Comparison of ENCODE assay signal across 19 cellular contexts in the genomic region with DNA sequence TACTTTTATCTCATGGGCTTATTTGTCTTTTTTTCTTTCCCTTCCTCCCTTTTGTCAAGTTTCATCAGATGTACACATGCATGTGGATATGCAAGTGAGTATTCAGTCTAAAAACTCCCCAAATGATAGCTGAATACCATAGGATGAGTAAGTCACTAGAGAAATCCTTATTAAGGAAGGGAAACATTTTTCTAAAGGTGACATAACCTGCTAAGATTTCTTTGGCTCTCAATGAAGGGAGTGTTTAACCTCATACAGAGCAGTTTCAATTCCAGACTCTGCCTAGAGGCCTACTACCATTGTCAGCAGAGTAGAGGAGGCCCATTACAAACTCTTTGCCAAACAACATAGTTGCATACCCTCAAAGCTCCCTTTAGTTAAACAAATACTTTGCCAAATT.
DNase-seq lines count a peak whose midpoint lies in the region; ATAC-seq, FAIRE-seq and TF ChIP-seq lines count a peak whose summit lies in the region.
"Had no signal": no experiment of that assay in that cellular context is flagged by ENCODE, and none has a peak within 500 bp of the region (broad histone marks: within the 10 kb centered on the region; RNA-seq: fewer than 3 reads in every experiment).

No MANE protein-coding gene starts in this region.

- no peak for FAIRE-seq in HepG2 (lab: Jason Lieb, UNC)
- FAIRE-seq: pancreas had no signal

- CTCF ChIA-PET in HepG2 (lab: Yijun Ruan, JAX; ENCODE audit: low intra/inter-chr PET ratio, low total read pairs) = no interaction called here

- in situ Hi-C loops in HepG2 (cut with HindIII; ENCODE audit: extremely low pct_ligation_motif_present, low pct_unique_long_range_greater_than_20kb) = no loop called here

- H3K4me2 ChIP-seq in HepG2 (ENCODE audit: low read depth, low read length) = peak overlapping the region; percentile 91; the same call in 1 of the 2 replicates

- H2AFZ ChIP-seq in HepG2 (ENCODE audit: low read length) = no peak overlapping the region

- H3K9ac ChIP-seq in HepG2 (ENCODE audit: insufficient read depth, low read depth, low read length) = no peak overlapping the region

- no peaks in the 10 kb centered on the region; the same call in 1 of the 2 replicates for H4K20me1 ChIP-seq in HepG2 (ENCODE audit: insufficient read depth, low read length)

- no peak for TF ChIP-seq POLR2A in HepG2 (IDR thresholded peaks at IDR 0.05; ENCODE audit: insufficient read depth in 1 of 2, low read depth in 2 of 2, low read length in 2 of 2)
- TF ChIP-seq POLR2A in right lobe of liver (IDR thresholded peaks at IDR 0.05) = no peak
- TF ChIP-seq POLR2A in breast epithelium (IDR thresholded peaks at IDR 0.05) = no peak

- TF ChIP-seq RAD21 in HepG2 (CRISPR knock-in tag; IDR thresholded peaks at IDR 0.05) = no peak

- H3K4me1 ChIP-seq in HepG2 (ENCODE audit: insufficient read depth, low read length) = peaks cover 83% of the 10 kb centered on the region
- H3K4me1 ChIP-seq in right lobe of liver = peaks cover 0 to 6% (median 0%) of the 10 kb centered on the region in 4 donors
- H3K4me1 ChIP-seq in breast epithelium = peaks cover 0 to 6% of the 10 kb centered on the region in 2 donors

- H3K79me2 ChIP-seq in HepG2 (ENCODE audit: insufficient read depth, low read length) = peaks cover 92% of the 10 kb centered on the region

- no peak for TF ChIP-seq CTCF in HepG2 (CRISPR knock-in tag; IDR thresholded peaks at IDR 0.05)
- no peak for TF ChIP-seq CTCF in right lobe of liver (IDR thresholded peaks at IDR 0.05)
- TF ChIP-seq CTCF in breast epithelium (IDR thresholded peaks at IDR 0.05) = no peak

- H3K9me3 ChIP-seq in HepG2 (ENCODE audit: low read length) = no peaks in the 10 kb centered on the region
- no peaks in the 10 kb centered on the region for H3K9me3 ChIP-seq in right lobe of liver
- H3K9me3 ChIP-seq in breast epithelium = no peaks in the 10 kb centered on the region
- H3K9me3 ChIP-seq: mucosa of descending colon, pancreas had no signal

- H3K4me3 ChIP-seq in HepG2 (replicated peaks in 1 of 3; ENCODE audit: insufficient read depth in 1 of 3, low read depth in 2 of 3, low read length in 3 of 3) = no peak overlapping the region
- no peak overlapping the region for H3K4me3 ChIP-seq in right lobe of liver
- no peak overlapping the region for H3K4me3 ChIP-seq in breast epithelium
- H3K4me3 ChIP-seq: mucosa of descending colon, pancreas had no signal

- intact Hi-C loops in HepG2 (cut with micrococcal nuclease; ENCODE audit: unreplicated experiment) = no loop called here
- intact Hi-C loops in right lobe of liver (cut with DNase I) = no loop called here
- intact Hi-C loops in breast epithelium (cut with DNase I; ENCODE audit: low total_unique reads) = no loop called here

- H3K36me3 ChIP-seq in HepG2 (replicated peaks in 1 of 2; ENCODE audit: control insufficient read depth in 1 of 2, insufficient read depth in 2 of 2, low read length in 2 of 2) (peaks cover 3 to 18% of the 10 kb centered on the region in 2 experiments; a peak in 4 of 5 replicates), right lobe of liver (no peaks in the 10 kb centered on the region), breast epithelium (no peaks in the 10 kb centered on the region)
- H3K36me3 ChIP-seq: pancreas had no signal

- POLR2A ChIA-PET in HepG2 (lab: Yijun Ruan, JAX) = interaction anchor here (0.7 to 1.2 kb wide), 2 partner anchors 22 to 194 kb away, joined by 3 read pairs; no protein-coding TSS in a partner anchor

- no peak for DNase-seq in HepG2 (ENCODE audit: low spot score)
- no peak for DNase-seq in right lobe of liver
- DNase-seq in breast epithelium (ENCODE audit: low spot score in 2 of 2) = no peak
- peak; percentile 12 for DNase-seq in hepatic stellate cell (ENCODE audit: low spot score)
- no peak for DNase-seq in GM19240 (ENCODE audit: insufficient read length, low spot score)
- no peak for DNase-seq in T-helper 1 cell
- DNase-seq in iPS-NIHi7 (ENCODE audit: extremely low spot score) = no peak
- DNase-seq: activated B cell treated with CpG ODN at 0.5 μM for 24 hours; activated gamma-delta T cell treated with Interleukin-2 at 50 U/mL for 16 hours; COR-L47; GDM1; islet precursor cell; Kasumi-1; mucosa of descending colon; NCI-H146; pancreas; stimulated activated CD4-positive, alpha-beta T cell treated with anti-CD3 and anti-CD28 coated beads, Interleukin-12 subunit alpha, Interleukin-12 subunit beta, amount 100 ng/mL, for 4 hours had no signal

- no peak for ATAC-seq in HepG2
- no peak for ATAC-seq in right lobe of liver
- no peak for ATAC-seq in HG02588 (IDR thresholded peaks at IDR 0.05; ENCODE audit: unreplicated experiment)
- ATAC-seq: mucosa of descending colon had no signal

- H3K27me3 ChIP-seq in HepG2 (ENCODE audit: control insufficient read depth in 1 of 2, insufficient read depth in 2 of 2, low read length in 2 of 2) (no peaks in the 10 kb centered on the region), right lobe of liver (no peaks in the 10 kb centered on the region), breast epithelium (no peaks in the 10 kb centered on the region)
- H3K27me3 ChIP-seq: pancreas had no signal

- no TSS peak for BruUV-seq in HepG2 (replicated peaks; lab: Mats Ljungman, UMichigan)

- no peak for TF ChIP-seq EP300 in HepG2 (IDR thresholded peaks at IDR 0.05; ENCODE audit: low read depth in 2 of 2, low read length in 2 of 2)
- no peak for TF ChIP-seq EP300 in HepG2 (CRISPR knock-in tag; IDR thresholded peaks at IDR 0.05; ENCODE audit: borderline replicate concordance)

- H3K27ac ChIP-seq in HepG2 (ENCODE audit: extremely low read length, insufficient read depth, low read length) = no peak overlapping the region
- H3K27ac ChIP-seq in right lobe of liver = no peak overlapping the region
- peak overlapping the region; percentile 88 to 90 for H3K27ac ChIP-seq in breast epithelium
- H3K27ac ChIP-seq: 22Rv1 had no signal

TF ChIP-seq in HepG2, 621 proteins besides CTCF, POLR2A, EP300 and RAD21:
- TF ChIP-seq GABPB1 (CRISPR knock-in tag; IDR thresholded peaks at IDR 0.05) (no peak), ZNF737 (CRISPR knock-in tag; IDR thresholded peaks at IDR 0.05; ENCODE audit: borderline replicate concordance) (no peak), SMAD3 (CRISPR knock-in tag; IDR thresholded peaks at IDR 0.05) (no peak), ZNF430 (CRISPR knock-in tag; IDR thresholded peaks at IDR 0.05) (no peak), XRCC5 (optimal IDR thresholded peaks at IDR 0.05; ENCODE audit: low read length) (no peak), NFRKB (IDR thresholded peaks at IDR 0.05) (no peak), PAF1 (CRISPR knock-in tag; IDR thresholded peaks at IDR 0.05) (no peak), POLR2G (IDR thresholded peaks at IDR 0.05; ENCODE audit: low read depth, low read length) (no peak), ZNF3 (CRISPR knock-in tag; IDR thresholded peaks at IDR 0.05) (no peak), HES4 (CRISPR knock-in tag; IDR thresholded peaks at IDR 0.05; ENCODE audit: borderline replicate concordance) (no peak), HIVEP1 (CRISPR knock-in tag; IDR thresholded peaks at IDR 0.05) (no peak)
- TF ChIP-seq, protein P1, sequence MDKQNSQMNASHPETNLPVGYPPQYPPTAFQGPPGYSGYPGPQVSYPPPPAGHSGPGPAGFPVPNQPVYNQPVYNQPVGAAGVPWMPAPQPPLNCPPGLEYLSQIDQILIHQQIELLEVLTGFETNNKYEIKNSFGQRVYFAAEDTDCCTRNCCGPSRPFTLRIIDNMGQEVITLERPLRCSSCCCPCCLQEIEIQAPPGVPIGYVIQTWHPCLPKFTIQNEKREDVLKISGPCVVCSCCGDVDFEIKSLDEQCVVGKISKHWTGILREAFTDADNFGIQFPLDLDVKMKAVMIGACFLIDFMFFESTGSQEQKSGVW (CRISPR knock-in tag; IDR thresholded peaks at IDR 0.05; ENCODE audit: borderline replicate concordance) = no peak

Comparison
In these comparisons a context has a peak if more than half of its experiments do, and no peak if none do; other contexts are left out.
1. H3K27ac ChIP-seq: peak in breast epithelium (2 of 2); none in HepG2 (single experiment) and right lobe of liver (0 of 3).